ENCODE assay signal across 24 cellular contexts in genomic region chr12:131399000-131399399, GRCh38.
"Had no signal": no experiment of that assay in that cellular context is flagged by ENCODE, and none has a peak within 500 bp of the region (broad histone marks: within the 10 kb centered on the region; RNA-seq: fewer than 3 reads in every experiment).

No MANE protein-coding gene starts in this region.

- FAIRE-seq: pancreas, small intestine had no signal

- H3K27me3 ChIP-seq: pancreas, sigmoid colon, spleen, stomach, testis, thyroid gland, transverse colon, upper lobe of left lung had no signal

- H3K4me3 ChIP-seq: left ventricle myocardium inferior, lung, pancreas, prostate gland, sigmoid colon, spleen, stomach, testis, thyroid gland, transverse colon, upper lobe of left lung had no signal

- H3K27ac ChIP-seq: left ventricle myocardium inferior, pancreas, prostate gland, sigmoid colon, spleen, stomach, testis, thyroid gland, transverse colon, upper lobe of left lung had no signal

- DNase-seq: hypothalamus; islet precursor cell; left ventricle myocardium inferior; mesendoderm; naive B cell; natural killer cell; nephron progenitor cell; pancreas; retina; right cardiac atrium; sigmoid colon; small intestine; stimulated activated CD4-positive, alpha-beta T cell treated with anti-CD3 and anti-CD28 coated beads, Interleukin-1b, Interleukin-23, amount 100 ng/mL, for 48 hours; stimulated activated CD4-positive, alpha-beta T cell treated with anti-CD3 and anti-CD28 coated beads, Interleukin-4, amount 100 ng/mL, for 1 hour; stimulated activated naive B cell treated with anti-CD40 and anti-IgM and Interleukin-4, amounts not matched to agents 10 μg/mL and 1 μg/mL and 100 μg/mL, for 72 hours; stimulated activated naive CD8-positive, alpha-beta T cell treated with anti-CD3 and anti-CD28 coated beads, Interleukin-15, Interleukin-2, amounts not matched to agents 100 U/mL and 50 U/mL, for 24 hours; stomach; testis; thyroid gland; transverse colon; upper lobe of left lung had no signal

- H3K36me3 ChIP-seq: left ventricle myocardium inferior, pancreas, prostate gland, sigmoid colon, spleen, stomach, thyroid gland, transverse colon, upper lobe of left lung had no signal

- H3K4me1 ChIP-seq: left ventricle myocardium inferior, pancreas, prostate gland, spleen, testis, transverse colon, upper lobe of left lung had no signal

- H3K9me3 ChIP-seq: pancreas, prostate gland, testis, thyroid gland, transverse colon had no signal
